Comparison of ENCODE assay signal across 1 cellular context in the genomic region with DNA sequence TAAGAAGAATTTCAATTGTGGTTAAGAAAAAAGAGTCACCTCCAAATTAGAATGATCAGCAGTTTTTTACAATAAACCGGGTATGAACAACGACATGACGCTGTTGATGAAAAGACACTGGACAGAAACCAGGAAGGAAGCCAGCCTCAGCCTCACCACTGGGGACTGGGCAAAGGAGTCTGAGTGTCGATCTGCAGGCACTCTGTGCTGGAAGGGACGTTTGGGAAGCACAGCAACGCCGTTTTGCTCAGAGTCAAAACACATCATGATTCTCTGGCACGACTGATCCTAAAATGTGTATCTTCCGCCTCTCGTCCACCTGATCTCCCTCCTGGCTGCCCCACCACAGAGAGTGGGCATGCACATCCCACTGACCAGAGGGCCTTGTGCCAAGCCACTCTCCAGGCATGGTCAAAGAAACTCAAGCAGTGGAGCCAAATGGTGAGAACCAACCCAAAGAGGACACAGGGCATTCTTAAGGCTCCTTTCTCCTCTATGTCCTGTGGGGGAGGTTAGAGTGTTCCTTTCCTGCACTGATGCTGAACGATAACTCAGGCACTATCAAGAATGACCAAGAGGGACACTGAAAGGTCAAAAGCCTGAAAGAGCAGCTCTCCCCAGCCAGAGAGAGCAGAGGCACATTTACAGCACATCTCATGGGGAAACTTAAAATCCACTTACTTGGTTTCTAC.
TF ChIP-seq lines count a peak whose summit lies in the region.

No MANE protein-coding gene starts in this region.

TF ChIP-seq in K562, 482 proteins besides CTCF, POLR2A, EP300 and RAD21 (continued from another document and continues in another):
- TF ChIP-seq DEAF1 (CRISPR knock-in tag; IDR thresholded peaks at IDR 0.05) = peak; percentile 40; the same call in 1 of the 2 replicates
- TF ChIP-seq ZNF217 (CRISPR knock-in tag; IDR thresholded peaks at IDR 0.05) = no peak
- TF ChIP-seq KDM4B (IDR thresholded peaks at IDR 0.05; ENCODE audit: borderline replicate concordance in 2 of 2, low read depth in 1 of 2) = no peak
- TF ChIP-seq MECOM (CRISPR knock-in tag; IDR thresholded peaks at IDR 0.05) = no peak; the same call in 1 of the 2 replicates
- no peak for TF ChIP-seq MCM3 (IDR thresholded peaks at IDR 0.05)
- TF ChIP-seq ZNF695 (CRISPR knock-in tag; IDR thresholded peaks at IDR 0.05) = no peak
- peak in 1 of 2 experiments; percentile 50 for TF ChIP-seq NRF1 (conservative IDR thresholded peaks at IDR 0.05 in 1 of 2, IDR thresholded peaks at IDR 0.05 in 1 of 2)
- no peak for TF ChIP-seq BRF1 (IDR thresholded peaks at IDR 0.05; ENCODE audit: borderline replicate concordance, extremely low read depth, insufficient read length)
- peak; percentile 67; the same call in 1 of the 2 replicates for TF ChIP-seq LCOR (CRISPR knock-in tag; IDR thresholded peaks at IDR 0.05)
- peak; percentile 95 for TF ChIP-seq SMARCA4 (IDR thresholded peaks at IDR 0.05)
- TF ChIP-seq ILF3 (IDR thresholded peaks at IDR 0.05; ENCODE audit: borderline replicate concordance) = no peak
- TF ChIP-seq, protein P1, sequence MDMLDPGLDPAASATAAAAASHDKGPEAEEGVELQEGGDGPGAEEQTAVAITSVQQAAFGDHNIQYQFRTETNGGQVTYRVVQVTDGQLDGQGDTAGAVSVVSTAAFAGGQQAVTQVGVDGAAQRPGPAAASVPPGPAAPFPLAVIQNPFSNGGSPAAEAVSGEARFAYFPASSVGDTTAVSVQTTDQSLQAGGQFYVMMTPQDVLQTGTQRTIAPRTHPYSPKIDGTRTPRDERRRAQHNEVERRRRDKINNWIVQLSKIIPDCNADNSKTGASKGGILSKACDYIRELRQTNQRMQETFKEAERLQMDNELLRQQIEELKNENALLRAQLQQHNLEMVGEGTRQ (CRISPR knock-in tag; IDR thresholded peaks at IDR 0.05) = no peak
- peak; percentile 92 for TF ChIP-seq RBM39 (optimal IDR thresholded peaks at IDR 0.05; ENCODE audit: low read depth, low read length)
- TF ChIP-seq, protein P2, sequence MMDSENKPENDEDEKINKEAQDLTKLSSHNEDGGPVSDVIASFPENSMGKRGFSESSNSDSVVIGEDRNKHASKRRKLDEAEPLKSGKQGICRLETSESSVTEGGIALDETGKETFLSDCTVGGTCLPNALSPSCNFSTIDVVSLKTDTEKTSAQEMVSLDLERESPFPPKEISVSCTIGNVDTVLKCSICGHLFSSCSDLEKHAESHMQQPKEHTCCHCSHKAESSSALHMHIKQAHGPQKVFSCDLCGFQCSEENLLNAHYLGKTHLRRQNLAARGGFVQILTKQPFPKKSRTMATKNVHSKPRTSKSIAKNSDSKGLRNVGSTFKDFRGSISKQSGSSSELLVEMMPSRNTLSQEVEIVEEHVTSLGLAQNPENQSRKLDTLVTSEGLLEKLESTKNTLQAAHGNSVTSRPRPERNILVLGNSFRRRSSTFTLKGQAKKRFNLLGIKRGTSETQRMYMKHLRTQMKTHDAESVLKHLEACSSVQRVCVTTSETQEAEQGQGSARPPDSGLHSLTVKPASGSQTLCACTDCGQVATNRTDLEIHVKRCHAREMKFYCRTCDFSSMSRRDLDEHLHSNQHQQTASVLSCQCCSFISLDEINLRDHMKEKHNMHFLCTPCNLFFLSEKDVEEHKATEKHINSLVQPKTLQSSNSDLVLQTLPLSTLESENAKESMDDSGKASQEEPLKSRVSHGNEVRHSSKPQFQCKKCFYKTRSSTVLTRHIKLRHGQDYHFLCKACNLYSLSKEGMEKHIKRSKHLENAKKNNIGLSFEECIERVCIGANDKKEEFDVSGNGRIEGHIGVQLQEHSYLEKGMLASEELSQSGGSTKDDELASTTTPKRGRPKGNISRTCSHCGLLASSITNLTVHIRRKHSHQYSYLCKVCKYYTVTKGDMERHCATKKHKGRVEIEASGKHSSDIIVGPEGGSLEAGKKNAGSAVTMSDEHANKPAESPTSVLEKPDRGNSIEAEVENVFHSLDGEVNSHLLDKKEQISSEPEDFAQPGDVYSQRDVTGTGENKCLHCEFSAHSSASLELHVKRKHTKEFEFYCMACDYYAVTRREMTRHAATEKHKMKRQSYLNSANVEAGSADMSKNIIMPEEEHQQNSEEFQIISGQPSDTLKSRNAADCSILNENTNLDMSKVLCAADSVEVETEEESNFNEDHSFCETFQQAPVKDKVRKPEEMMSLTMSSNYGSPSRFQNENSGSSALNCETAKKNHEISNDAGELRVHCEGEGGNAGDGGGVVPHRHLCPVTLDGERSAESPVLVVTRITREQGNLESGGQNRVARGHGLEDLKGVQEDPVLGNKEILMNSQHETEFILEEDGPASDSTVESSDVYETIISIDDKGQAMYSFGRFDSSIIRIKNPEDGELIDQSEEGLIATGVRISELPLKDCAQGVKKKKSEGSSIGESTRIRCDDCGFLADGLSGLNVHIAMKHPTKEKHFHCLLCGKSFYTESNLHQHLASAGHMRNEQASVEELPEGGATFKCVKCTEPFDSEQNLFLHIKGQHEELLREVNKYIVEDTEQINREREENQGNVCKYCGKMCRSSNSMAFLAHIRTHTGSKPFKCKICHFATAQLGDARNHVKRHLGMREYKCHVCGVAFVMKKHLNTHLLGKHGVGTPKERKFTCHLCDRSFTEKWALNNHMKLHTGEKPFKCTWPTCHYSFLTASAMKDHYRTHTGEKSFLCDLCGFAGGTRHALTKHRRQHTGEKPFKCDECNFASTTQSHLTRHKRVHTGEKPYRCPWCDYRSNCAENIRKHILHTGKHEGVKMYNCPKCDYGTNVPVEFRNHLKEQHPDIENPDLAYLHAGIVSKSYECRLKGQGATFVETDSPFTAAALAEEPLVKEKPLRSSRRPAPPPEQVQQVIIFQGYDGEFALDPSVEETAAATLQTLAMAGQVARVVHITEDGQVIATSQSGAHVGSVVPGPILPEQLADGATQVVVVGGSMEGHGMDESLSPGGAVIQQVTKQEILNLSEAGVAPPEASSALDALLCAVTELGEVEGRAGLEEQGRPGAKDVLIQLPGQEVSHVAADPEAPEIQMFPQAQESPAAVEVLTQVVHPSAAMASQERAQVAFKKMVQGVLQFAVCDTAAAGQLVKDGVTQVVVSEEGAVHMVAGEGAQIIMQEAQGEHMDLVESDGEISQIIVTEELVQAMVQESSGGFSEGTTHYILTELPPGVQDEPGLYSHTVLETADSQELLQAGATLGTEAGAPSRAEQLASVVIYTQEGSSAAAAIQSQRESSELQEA (IDR thresholded peaks at IDR 0.05; ENCODE audit: low read depth) = no peak
- peak; percentile 50; the same call in 1 of the 2 replicates for TF ChIP-seq SREBF2 (CRISPR knock-in tag; IDR thresholded peaks at IDR 0.05)
- TF ChIP-seq KDM1A (IDR thresholded peaks at IDR 0.05) = peak; percentile 78 to 81
- peak; percentile 93 for TF ChIP-seq ARID1B (IDR thresholded peaks at IDR 0.05)
- no peak for TF ChIP-seq FOXA3 (CRISPR knock-in tag; conservative IDR thresholded peaks at IDR 0.05 in 1 of 2, IDR thresholded peaks at IDR 0.05 in 1 of 2)
- TF ChIP-seq MAFK (IDR thresholded peaks at IDR 0.05; ENCODE audit: low read length) = peak; percentile 78
- no peak for TF ChIP-seq MED1 (CRISPR knock-in tag; IDR thresholded peaks at IDR 0.05; ENCODE audit: borderline replicate concordance)
- TF ChIP-seq SREBF1 (IDR thresholded peaks at IDR 0.05; ENCODE audit: borderline replicate concordance, low read depth, low read length) = no peak
- peak; percentile 82 for TF ChIP-seq XRCC5 (IDR thresholded peaks at IDR 0.05; ENCODE audit: low read depth, low read length)
- peak in 1 of 2 experiments; percentile 16; a peak in 1 of 4 replicates for TF ChIP-seq MCM7 (IDR thresholded peaks at IDR 0.05)
- TF ChIP-seq ELF1 (tag; IDR thresholded peaks at IDR 0.05) = peak; percentile 47; the same call in 1 of the 2 replicates
- TF ChIP-seq, protein P3, sequence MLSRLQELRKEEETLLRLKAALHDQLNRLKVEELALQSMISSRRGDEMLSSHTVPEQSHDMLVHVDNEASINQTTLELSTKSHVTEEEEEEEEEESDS (CRISPR knock-in tag; IDR thresholded peaks at IDR 0.05) = no peak
- TF ChIP-seq ETV5 (CRISPR knock-in tag; IDR thresholded peaks at IDR 0.05; ENCODE audit: low read depth) = peak; percentile 90
- TF ChIP-seq, protein P4, sequence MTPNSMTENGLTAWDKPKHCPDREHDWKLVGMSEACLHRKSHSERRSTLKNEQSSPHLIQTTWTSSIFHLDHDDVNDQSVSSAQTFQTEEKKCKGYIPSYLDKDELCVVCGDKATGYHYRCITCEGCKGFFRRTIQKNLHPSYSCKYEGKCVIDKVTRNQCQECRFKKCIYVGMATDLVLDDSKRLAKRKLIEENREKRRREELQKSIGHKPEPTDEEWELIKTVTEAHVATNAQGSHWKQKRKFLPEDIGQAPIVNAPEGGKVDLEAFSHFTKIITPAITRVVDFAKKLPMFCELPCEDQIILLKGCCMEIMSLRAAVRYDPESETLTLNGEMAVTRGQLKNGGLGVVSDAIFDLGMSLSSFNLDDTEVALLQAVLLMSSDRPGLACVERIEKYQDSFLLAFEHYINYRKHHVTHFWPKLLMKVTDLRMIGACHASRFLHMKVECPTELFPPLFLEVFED (CRISPR knock-in tag; conservative IDR thresholded peaks at IDR 0.05) = 0 out of 2 replicates have a peak, but pooled peaks have one; percentile 16
- TF ChIP-seq ID3 (CRISPR knock-in tag; IDR thresholded peaks at IDR 0.05) = no peak
- peak; percentile 99 for TF ChIP-seq ID3 (tag; IDR thresholded peaks at IDR 0.05)
- TF ChIP-seq MYBL2 (IDR thresholded peaks at IDR 0.05; ENCODE audit: low read depth) = no peak
- TF ChIP-seq MYBL2 (CRISPR knock-in tag; IDR thresholded peaks at IDR 0.05; ENCODE audit: borderline replicate concordance) = no peak
- TF ChIP-seq, protein P5, sequence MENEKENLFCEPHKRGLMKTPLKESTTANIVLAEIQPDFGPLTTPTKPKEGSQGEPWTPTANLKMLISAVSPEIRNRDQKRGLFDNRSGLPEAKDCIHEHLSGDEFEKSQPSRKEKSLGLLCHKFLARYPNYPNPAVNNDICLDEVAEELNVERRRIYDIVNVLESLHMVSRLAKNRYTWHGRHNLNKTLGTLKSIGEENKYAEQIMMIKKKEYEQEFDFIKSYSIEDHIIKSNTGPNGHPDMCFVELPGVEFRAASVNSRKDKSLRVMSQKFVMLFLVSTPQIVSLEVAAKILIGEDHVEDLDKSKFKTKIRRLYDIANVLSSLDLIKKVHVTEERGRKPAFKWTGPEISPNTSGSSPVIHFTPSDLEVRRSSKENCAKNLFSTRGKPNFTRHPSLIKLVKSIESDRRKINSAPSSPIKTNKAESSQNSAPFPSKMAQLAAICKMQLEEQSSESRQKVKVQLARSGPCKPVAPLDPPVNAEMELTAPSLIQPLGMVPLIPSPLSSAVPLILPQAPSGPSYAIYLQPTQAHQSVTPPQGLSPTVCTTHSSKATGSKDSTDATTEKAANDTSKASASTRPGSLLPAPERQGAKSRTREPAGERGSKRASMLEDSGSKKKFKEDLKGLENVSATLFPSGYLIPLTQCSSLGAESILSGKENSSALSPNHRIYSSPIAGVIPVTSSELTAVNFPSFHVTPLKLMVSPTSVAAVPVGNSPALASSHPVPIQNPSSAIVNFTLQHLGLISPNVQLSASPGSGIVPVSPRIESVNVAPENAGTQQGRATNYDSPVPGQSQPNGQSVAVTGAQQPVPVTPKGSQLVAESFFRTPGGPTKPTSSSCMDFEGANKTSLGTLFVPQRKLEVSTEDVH (IDR thresholded peaks at IDR 0.05; ENCODE audit: low read depth, partially characterized antibody) = peak; percentile 59
- TF ChIP-seq SIRT6 (IDR thresholded peaks at IDR 0.05; ENCODE audit: low read depth, low read length) = no peak
- no peak for TF ChIP-seq ZNF253 (CRISPR knock-in tag; conservative IDR thresholded peaks at IDR 0.05)
- TF ChIP-seq, protein P6, sequence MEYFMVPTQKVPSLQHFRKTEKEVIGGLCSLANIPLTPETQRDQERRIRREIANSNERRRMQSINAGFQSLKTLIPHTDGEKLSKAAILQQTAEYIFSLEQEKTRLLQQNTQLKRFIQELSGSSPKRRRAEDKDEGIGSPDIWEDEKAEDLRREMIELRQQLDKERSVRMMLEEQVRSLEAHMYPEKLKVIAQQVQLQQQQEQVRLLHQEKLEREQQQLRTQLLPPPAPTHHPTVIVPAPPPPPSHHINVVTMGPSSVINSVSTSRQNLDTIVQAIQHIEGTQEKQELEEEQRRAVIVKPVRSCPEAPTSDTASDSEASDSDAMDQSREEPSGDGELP (CRISPR knock-in tag; IDR thresholded peaks at IDR 0.05; ENCODE audit: borderline replicate concordance) = no peak; the same call in 1 of the 2 replicates
- peak in 1 of 2 experiments; percentile 23; a peak in 1 of 4 replicates for TF ChIP-seq MLLT1 (IDR thresholded peaks at IDR 0.05)
- peak; percentile 68; the same call in 1 of the 2 replicates for TF ChIP-seq ZNF589 (CRISPR knock-in tag; IDR thresholded peaks at IDR 0.05; ENCODE audit: low read depth)
- TF ChIP-seq HNRNPLL (IDR thresholded peaks at IDR 0.05; ENCODE audit: low read depth, low read length, poor library complexity, severe bottlenecking) = no peak
- TF ChIP-seq SETDB1 (IDR thresholded peaks at IDR 0.05; ENCODE audit: low read length) = no peak
- TF ChIP-seq CEBPG (CRISPR knock-in tag; IDR thresholded peaks at IDR 0.05) = no peak; the same call in 1 of the 2 replicates
- no peak for TF ChIP-seq CEBPG (tag; conservative IDR thresholded peaks at IDR 0.05 in 1 of 2, IDR thresholded peaks at IDR 0.05 in 1 of 2)
- TF ChIP-seq ZNF197 (CRISPR knock-in tag; IDR thresholded peaks at IDR 0.05; ENCODE audit: low read depth) = no peak
